In the genomic region with DNA sequence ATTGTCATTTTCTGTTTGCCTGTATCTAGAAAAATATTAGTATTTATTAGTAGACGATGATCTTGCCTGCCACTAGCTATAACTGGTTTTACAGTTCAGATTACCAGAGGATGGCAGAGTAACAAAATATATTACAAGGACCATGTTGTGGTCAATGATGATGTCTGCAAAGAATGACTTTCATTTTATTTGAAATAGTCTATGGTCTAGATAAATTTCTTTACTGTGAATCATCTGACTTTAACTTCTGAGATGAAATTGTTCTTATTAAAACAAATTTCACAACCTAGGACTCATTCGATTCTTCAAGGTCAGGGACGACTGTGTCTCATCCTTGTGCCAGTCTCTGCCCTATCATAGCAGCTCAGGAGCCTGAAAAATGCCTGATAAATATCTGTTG, we compare ENCODE assay signal across 15 cellular contexts.
DNase-seq lines count a peak whose midpoint lies in the region; ATAC-seq and TF ChIP-seq lines count a peak whose summit lies in the region.
"Had no signal": no experiment of that assay in that cellular context is flagged by ENCODE, and none has a peak within 500 bp of the region (broad histone marks: within the 10 kb centered on the region; RNA-seq: fewer than 3 reads in every experiment).

No MANE protein-coding gene starts in this region.

- intact Hi-C loops in body of pancreas (cut with DNase I): no loop called here

- H3K36me3 ChIP-seq in osteoblast (ENCODE audit: insufficient read depth, low read length) (no peaks in the 10 kb centered on the region), body of pancreas (replicated peaks in 1 of 2; ENCODE audit: insufficient read depth in 1 of 2, low read depth in 2 of 2) (no peaks in the 10 kb centered on the region)
- H3K36me3 ChIP-seq: gastroesophageal sphincter, HAP-1, prostate gland had no signal

- DNase-seq in EH (ENCODE audit: low read depth) (peak; percentile 87), RPMI7951 (ENCODE audit: low read depth) (peak; percentile 16), epithelial cell of proximal tubule (ENCODE audit: low read depth) (peak; percentile 13), osteoblast (ENCODE audit: insufficient read length, low spot score, missing footprints) (peak; percentile 34), COR-L47 (lab: John Stamatoyannopoulos, UW) (no peak), NCI-H446 (lab: John Stamatoyannopoulos, UW) (no peak), body of pancreas (no peak)
- DNase-seq: activated CD4-positive, CD25-positive, alpha-beta regulatory T cell; activated CD8-positive, alpha-beta memory T cell treated with anti-CD3 and anti-CD28 coated beads, Interleukin-2, amount 50 U/mL, for 48 hours; activated naive CD8-positive, alpha-beta T cell treated with anti-CD3 and anti-CD28 coated beads for 36 hours; mucosa of descending colon had no signal

- no peaks in the 10 kb centered on the region for H3K79me2 ChIP-seq in osteoblast (ENCODE audit: insufficient read depth, low read length)

- H3K27ac ChIP-seq in osteoblast (ENCODE audit: low read depth, low read length): peak overlapping the region; percentile 92
- no peak overlapping the region for H3K27ac ChIP-seq in body of pancreas
- H3K27ac ChIP-seq: gastroesophageal sphincter, prostate gland had no signal

- no peak overlapping the region for H2AFZ ChIP-seq in osteoblast (ENCODE audit: low read length)

- H3K27me3 ChIP-seq in osteoblast (ENCODE audit: insufficient read depth, low read length) (no peaks in the 10 kb centered on the region), body of pancreas (no peaks in the 10 kb centered on the region)
- H3K27me3 ChIP-seq: gastroesophageal sphincter had no signal

- H3K4me3 ChIP-seq in epithelial cell of proximal tubule (ENCODE audit: low read depth, low read length) (no peak overlapping the region), osteoblast (ENCODE audit: insufficient read depth, low read length) (no peak overlapping the region), body of pancreas (no peak overlapping the region)
- H3K4me3 ChIP-seq: gastroesophageal sphincter, HAP-1, mucosa of descending colon, prostate gland had no signal

- TF ChIP-seq POLR2A in body of pancreas (IDR thresholded peaks at IDR 0.05): no peak

- no peaks in the 10 kb centered on the region for H4K20me1 ChIP-seq in osteoblast (ENCODE audit: insufficient read depth, low read length)

- ATAC-seq in GM18498 (IDR thresholded peaks at IDR 0.05; ENCODE audit: unreplicated experiment) (no peak), body of pancreas (no peak)
- ATAC-seq: gastroesophageal sphincter, mucosa of descending colon had no signal

- H3K4me1 ChIP-seq in osteoblast (ENCODE audit: insufficient read depth, low read length) (peaks cover 51% of the 10 kb centered on the region), body of pancreas (no peaks in the 10 kb centered on the region)
- H3K4me1 ChIP-seq: gastroesophageal sphincter, prostate gland had no signal

- H3K9me3 ChIP-seq in osteoblast (ENCODE audit: low read depth, low read length) (no peaks in the 10 kb centered on the region), body of pancreas (no peaks in the 10 kb centered on the region)
- H3K9me3 ChIP-seq: gastroesophageal sphincter, HAP-1, mucosa of descending colon, prostate gland had no signal

- peak overlapping the region; percentile 53 for H3K4me2 ChIP-seq in osteoblast (ENCODE audit: insufficient read depth, low read length)

- WGBS in body of pancreas, 2 donors: 44 to 47% methylated on average over 3 of the region's 3 CpGs

- no peak for TF ChIP-seq CTCF in epithelial cell of proximal tubule (conservative IDR thresholded peaks at IDR 0.05; ENCODE audit: low read depth, low read length)
- no peak for TF ChIP-seq CTCF in osteoblast (IDR thresholded peaks at IDR 0.05; ENCODE audit: extremely low read depth, low read depth, low read length)
- no peak for TF ChIP-seq CTCF in body of pancreas (IDR thresholded peaks at IDR 0.05)

Comparison
In these comparisons a context has a peak if more than half of its experiments do, and no peak if none do; other contexts are left out.
1. DNase-seq: peak in EH (single experiment), RPMI7951 (single experiment), epithelial cell of proximal tubule (single experiment) and osteoblast (single experiment); none in COR-L47 (single experiment), NCI-H446 (0 of 2) and body of pancreas (0 of 4).